1 cellular context compared by ENCODE assay signal in genomic region chr10:95730233-95730632, GRCh38.
TF ChIP-seq lines count a peak whose summit lies in the region.

No MANE protein-coding gene starts in this region.

TF ChIP-seq in GM12878, 131 proteins besides CTCF, POLR2A, EP300 and RAD21:
- TF ChIP-seq BHLHE40 (IDR thresholded peaks at IDR 0.05; ENCODE audit: borderline replicate concordance in 1 of 2, low read depth in 2 of 2, low read length in 1 of 2) (no peak), TAF1 (IDR thresholded peaks at IDR 0.05; ENCODE audit: borderline replicate concordance, low read depth, low read length) (no peak), MTA2 (IDR thresholded peaks at IDR 0.05; ENCODE audit: low read depth) (peak; percentile 76), PKNOX1 (IDR thresholded peaks at IDR 0.05) (peak; percentile 43; the same call in 1 of the 2 replicates), IKZF1 (conservative IDR thresholded peaks at IDR 0.05) (peak; percentile 26; the same call in 1 of the 2 replicates), TCF7 (IDR thresholded peaks at IDR 0.05; ENCODE audit: borderline replicate concordance) (no peak), NBN (IDR thresholded peaks at IDR 0.05) (peak; percentile 48; the same call in 1 of the 2 replicates), KLF5 (IDR thresholded peaks at IDR 0.05; ENCODE audit: partially characterized antibody) (no peak), SUPT20H (IDR thresholded peaks at IDR 0.05; ENCODE audit: borderline replicate concordance, control insufficient read depth, low read depth, low read length) (no peak), IKZF2 (IDR thresholded peaks at IDR 0.05) (peak; percentile 70 to 71), SPI1 (IDR thresholded peaks at IDR 0.05; ENCODE audit: borderline replicate concordance, insufficient read depth, low read depth, low read length) (peak; percentile 90), SMAD1 (IDR thresholded peaks at IDR 0.05; ENCODE audit: low read depth, partially characterized antibody) (no peak)
